Comparison of ENCODE assay signal across 22 cellular contexts in the genomic region with DNA sequence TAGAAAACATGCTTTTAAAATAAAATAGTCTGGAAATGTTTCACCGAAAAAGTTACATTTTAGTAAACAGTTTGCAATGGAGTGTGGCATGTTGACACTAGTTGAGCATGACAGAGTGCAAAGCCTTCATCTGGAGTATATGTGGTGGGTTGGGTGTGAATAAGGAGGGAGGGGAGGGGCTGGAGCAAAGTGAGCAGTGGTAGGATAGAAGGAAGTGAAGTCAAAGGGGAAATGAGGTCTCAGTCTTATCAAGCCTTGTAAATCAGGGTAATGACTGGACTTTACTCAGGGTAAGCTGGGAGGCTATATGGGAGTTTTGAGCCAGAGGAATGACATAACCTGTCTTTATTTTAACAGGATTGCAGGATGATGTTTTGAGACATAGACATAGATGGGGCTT.
"Had no signal": no experiment of that assay in that cellular context is flagged by ENCODE, and none has a peak within 500 bp of the region (broad histone marks: within the 10 kb centered on the region; RNA-seq: fewer than 3 reads in every experiment).

No MANE protein-coding gene starts in this region.

- H3K4me3 ChIP-seq: adrenal gland, ascending aorta, coronary artery, heart right ventricle, lower lobe of right lung, prostate gland, spleen, testis, upper lobe of left lung had no signal

- H3K27me3 ChIP-seq: adrenal gland, ascending aorta, brain microvascular endothelial cell, heart right ventricle, spleen, testis, upper lobe of left lung had no signal

- H3K27ac Mint-ChIP-seq: activated naive CD8-positive, alpha-beta T cell; activated T-cell treated with anti-CD3 and anti-CD28 coated beads, Interleukin-2, amount 50 U/mL, for 24 hours; activated T-helper 17 cell treated with anti-CD3 and anti-CD28 coated beads, Interleukin-2, amount 50 U/mL, for 72 hours; naive thymus-derived CD4-positive, alpha-beta T cell had no signal

- H3K36me3 Mint-ChIP-seq: activated naive CD8-positive, alpha-beta T cell; naive thymus-derived CD4-positive, alpha-beta T cell had no signal

- DNase-seq: activated CD4-positive, alpha-beta T cell treated with anti-CD3 and anti-CD28 coated beads, Interleukin-2, amount 50 U/mL, for 4 hours; activated CD8-positive, alpha-beta memory T cell treated with anti-CD3 and anti-CD28 coated beads for 24 hours; activated CD8-positive, alpha-beta memory T cell treated with anti-CD3 and anti-CD28 coated beads, Interleukin-2, amount 50 U/mL, for 4 hours; activated naive CD4-positive, alpha-beta T cell; activated T-cell treated with anti-CD3 and anti-CD28 coated beads, Interleukin-2, amount 50 U/mL, for 24 hours; adrenal gland; brain microvascular endothelial cell; central memory CD4-positive, alpha-beta T cell; heart right ventricle; lower lobe of right lung; naive thymus-derived CD4-positive, alpha-beta T cell; spleen; stimulated activated CD4-positive, alpha-beta T cell treated with anti-CD3 and anti-CD28 coated beads, Interleukin-4, amount 100 ng/mL, for 1 hour; stimulated activated naive CD4-positive, alpha-beta T cell; testis; upper lobe of left lung; WERI-Rb-1 had no signal

- H3K4me3 Mint-ChIP-seq: activated naive CD8-positive, alpha-beta T cell; activated T-cell treated with anti-CD3 and anti-CD28 coated beads, Interleukin-2, amount 50 U/mL, for 24 hours; activated T-helper 17 cell treated with anti-CD3 and anti-CD28 coated beads, Interleukin-2, amount 50 U/mL, for 72 hours; naive thymus-derived CD4-positive, alpha-beta T cell had no signal

- H3K9me3 ChIP-seq: adrenal gland, ascending aorta, lower lobe of right lung, prostate gland, testis, upper lobe of left lung had no signal

- H3K27me3 Mint-ChIP-seq: activated naive CD8-positive, alpha-beta T cell; activated T-cell treated with anti-CD3 and anti-CD28 coated beads, Interleukin-2, amount 50 U/mL, for 24 hours; activated T-helper 17 cell treated with anti-CD3 and anti-CD28 coated beads, Interleukin-2, amount 50 U/mL, for 72 hours; naive thymus-derived CD4-positive, alpha-beta T cell had no signal

- H3K36me3 ChIP-seq: adrenal gland, ascending aorta, brain microvascular endothelial cell, heart right ventricle, lower lobe of right lung, prostate gland, spleen, upper lobe of left lung, WERI-Rb-1 had no signal

- H3K4me1 ChIP-seq: adrenal gland, ascending aorta, heart right ventricle, lower lobe of right lung, prostate gland, spleen, testis, upper lobe of left lung had no signal

- H3K27ac ChIP-seq: adrenal gland, ascending aorta, brain microvascular endothelial cell, coronary artery, heart right ventricle, lower lobe of right lung, prostate gland, spleen, testis, upper lobe of left lung, WERI-Rb-1 had no signal

- H3K4me1 Mint-ChIP-seq: activated T-helper 17 cell treated with anti-CD3 and anti-CD28 coated beads, Interleukin-2, amount 50 U/mL, for 72 hours; naive thymus-derived CD4-positive, alpha-beta T cell had no signal
